Comparison of ENCODE assay signal across 11 cellular contexts in genomic region chr1:159180516-159180915, GRCh38. TPM values are rescaled to one million over a fixed set of nuclear protein-coding genes. Genes with fewer than 3 reads are reported as not detected.
"Had no signal": no experiment of that assay in that cellular context is flagged by ENCODE, and none has a peak within 500 bp of the region (broad histone marks: within the 10 kb centered on the region; RNA-seq: fewer than 3 reads in every experiment).

No MANE protein-coding gene starts in this region.

- H3K27ac Mint-ChIP-seq: HFFc6 had no signal

- H3K4me1 ChIP-seq: HAP-1 had no signal

- DNase-seq: GM23248, GOT3, H7, HFFc6, IMR-90 had no signal

- H3K9me3 Mint-ChIP-seq: HFFc6 had no signal

- H2AFZ ChIP-seq: GM23248 had no signal

- ATAC-seq: HCT116, K562 had no signal

- H3K9me3 ChIP-seq: HAP-1 had no signal

- H3K4me3 Mint-ChIP-seq: HFFc6 had no signal

- H3K4me3 ChIP-seq: GM23248, HAP-1, K562 had no signal

- H3K36me3 ChIP-seq: HAP-1 had no signal

- H3K9ac ChIP-seq: GM23248 had no signal

- H3K27ac ChIP-seq: GM23248, HL-60 had no signal

RNA-seq across cellular contexts. Expression of gene CADM3, which starts 9.1 kb away (rescaled TPM):
- total RNA-seq: GM23248, HT-29, IMR-90, K562 had no signal

RNA-seq across cellular contexts. Expression of gene ACKR1, which starts 24.2 kb away (rescaled TPM):
- total RNA-seq: GM23248, H4, H7, HFFc6, HT-29, IMR-90 had no signal
